In the genomic region with DNA sequence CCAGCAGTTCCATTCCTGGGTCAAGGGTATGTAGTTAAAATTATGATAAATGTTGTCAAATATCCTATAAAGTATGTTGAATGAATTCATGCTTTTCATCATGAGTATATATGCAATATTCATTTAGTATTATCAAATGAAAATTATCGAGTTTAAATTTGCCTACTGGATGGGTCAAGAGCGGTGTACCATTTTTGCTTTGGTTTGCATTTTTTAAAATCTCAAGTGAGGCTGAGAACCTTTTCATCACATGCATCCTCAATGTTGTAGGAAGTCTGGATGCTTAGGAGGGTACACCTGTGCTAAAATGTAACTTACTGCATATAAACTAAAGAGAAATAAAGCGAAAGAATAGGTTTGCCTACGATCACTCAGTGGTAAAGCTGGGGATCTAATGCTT, we compare ENCODE assay signal across 8 cellular contexts.
"Had no signal": no experiment of that assay in that cellular context is flagged by ENCODE, and none has a peak within 500 bp of the region (broad histone marks: within the 10 kb centered on the region; RNA-seq: fewer than 3 reads in every experiment).

No MANE protein-coding gene starts in this region.

- H3K4me2 ChIP-seq: KMS-11 had no signal

- H3K27ac ChIP-seq: HL-60, KMS-11 had no signal

- ATAC-seq: K562 had no signal

- DNase-seq: Karpas-422, Kasumi-1, KBM-7, KG1 had no signal

- FAIRE-seq: HTR-8/SVneo, K562 had no signal

- H3K4me3 ChIP-seq: K562 had no signal

- H3K9ac ChIP-seq: KMS-11 had no signal
